1 cellular context compared by ENCODE assay signal in genomic region chr2:101001713-101002561, GRCh38.
TF ChIP-seq lines count a peak whose summit lies in the region.

Gene RPL31 (plus strand): TSS chr2:101002289. CDS start chr2:101002702, 413 bp downstream.

TF ChIP-seq in GM23338, 12 proteins besides CTCF, POLR2A, EP300 and RAD21 (continued from another document):
- TF ChIP-seq ZNF462 (CRISPR knock-in tag; IDR thresholded peaks at IDR 0.05) (no peak), ZNF331 (CRISPR knock-in tag; IDR thresholded peaks at IDR 0.05; ENCODE audit: low read depth) (no peak), NANOG (IDR thresholded peaks at IDR 0.05; ENCODE audit: borderline replicate concordance) (no peak)
